8 cellular contexts compared by ENCODE assay signal in the genomic region with DNA sequence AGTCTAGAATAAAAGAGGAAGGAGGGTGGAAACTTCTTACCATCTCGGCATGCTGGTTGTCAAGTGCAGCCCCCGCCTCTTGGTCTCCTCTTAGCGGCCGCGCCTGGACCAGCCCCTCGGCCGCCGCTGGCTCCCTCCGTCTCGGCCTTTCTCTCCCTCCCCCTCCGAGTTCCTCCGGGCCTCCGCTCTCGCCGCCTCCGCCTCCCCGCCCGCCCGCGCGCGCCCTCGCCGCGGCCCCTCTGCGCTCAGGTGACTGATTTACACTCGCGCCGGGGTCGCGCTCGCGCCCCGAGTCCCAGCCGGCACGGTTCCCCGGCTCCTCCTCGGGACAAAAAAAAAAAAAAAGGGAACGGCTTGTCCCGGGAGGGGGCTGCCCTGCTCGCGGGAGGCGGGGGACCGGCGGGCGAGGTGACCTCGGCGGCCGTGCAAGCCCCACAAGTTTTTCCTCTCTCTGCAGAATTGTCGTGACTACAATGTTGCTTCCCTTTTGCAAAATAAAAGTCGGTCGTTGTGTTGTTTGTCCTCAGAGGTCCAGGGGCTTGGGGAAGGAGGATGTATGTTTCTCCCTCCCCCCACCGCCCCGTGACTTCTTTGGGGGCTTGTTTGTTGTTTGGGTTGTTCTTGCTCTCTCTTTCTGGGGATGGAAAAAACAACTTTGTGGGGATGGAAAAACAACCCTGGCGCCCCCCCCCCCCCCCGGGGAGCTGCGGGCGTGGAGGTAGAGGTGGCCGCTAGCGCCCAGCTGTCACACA. TPM values are rescaled to one million over a fixed set of nuclear protein-coding genes. Genes with fewer than 3 reads are reported as not detected.
DNase-seq lines count a peak whose midpoint lies in the region; ATAC-seq, FAIRE-seq and TF ChIP-seq lines count a peak whose summit lies in the region.

A gene with protein sequence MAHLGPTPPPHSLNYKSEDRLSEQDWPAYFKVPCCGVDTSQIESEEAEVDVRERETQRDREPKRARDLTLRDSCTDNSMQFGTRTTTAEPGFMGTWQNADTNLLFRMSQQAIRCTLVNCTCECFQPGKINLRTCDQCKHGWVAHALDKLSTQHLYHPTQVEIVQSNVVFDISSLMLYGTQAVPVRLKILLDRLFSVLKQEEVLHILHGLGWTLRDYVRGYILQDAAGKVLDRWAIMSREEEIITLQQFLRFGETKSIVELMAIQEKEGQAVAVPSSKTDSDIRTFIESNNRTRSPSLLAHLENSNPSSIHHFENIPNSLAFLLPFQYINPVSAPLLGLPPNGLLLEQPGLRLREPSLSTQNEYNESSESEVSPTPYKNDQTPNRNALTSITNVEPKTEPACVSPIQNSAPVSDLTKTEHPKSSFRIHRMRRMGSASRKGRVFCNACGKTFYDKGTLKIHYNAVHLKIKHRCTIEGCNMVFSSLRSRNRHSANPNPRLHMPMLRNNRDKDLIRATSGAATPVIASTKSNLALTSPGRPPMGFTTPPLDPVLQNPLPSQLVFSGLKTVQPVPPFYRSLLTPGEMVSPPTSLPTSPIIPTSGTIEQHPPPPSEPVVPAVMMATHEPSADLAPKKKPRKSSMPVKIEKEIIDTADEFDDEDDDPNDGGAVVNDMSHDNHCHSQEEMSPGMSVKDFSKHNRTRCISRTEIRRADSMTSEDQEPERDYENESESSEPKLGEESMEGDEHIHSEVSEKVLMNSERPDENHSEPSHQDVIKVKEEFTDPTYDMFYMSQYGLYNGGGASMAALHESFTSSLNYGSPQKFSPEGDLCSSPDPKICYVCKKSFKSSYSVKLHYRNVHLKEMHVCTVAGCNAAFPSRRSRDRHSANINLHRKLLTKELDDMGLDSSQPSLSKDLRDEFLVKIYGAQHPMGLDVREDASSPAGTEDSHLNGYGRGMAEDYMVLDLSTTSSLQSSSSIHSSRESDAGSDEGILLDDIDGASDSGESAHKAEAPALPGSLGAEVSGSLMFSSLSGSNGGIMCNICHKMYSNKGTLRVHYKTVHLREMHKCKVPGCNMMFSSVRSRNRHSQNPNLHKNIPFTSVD (minus strand): TSS at position 65 of the 752 bp plus-strand sequence. CDS start 22 bp downstream, at position 43.

- H3K27ac Mint-ChIP-seq in activated CD4-positive, alpha-beta T cell treated with anti-CD3 and anti-CD28 coated beads, Interleukin-2, amount 10 ng/mL, durations not matched to agents 24 days and 14 days, result no peak within 1 kb of the TSS

- H2AFZ ChIP-seq in endothelial cell of umbilical vein (ENCODE audit: low read depth, low read length), result peak within 1 kb of the TSS; percentile 99

- peaks cover 1% of the 10 kb centered on the region for H3K36me3 Mint-ChIP-seq in activated CD4-positive, alpha-beta T cell treated with anti-CD3 and anti-CD28 coated beads, Interleukin-2, amount 10 ng/mL, durations not matched to agents 24 days and 14 days (ENCODE audit: low read depth)

- no peak for DNase-seq in activated CD4-positive, alpha-beta T cell treated with anti-CD3 and anti-CD28 coated beads, Interleukin-2, amount 10 ng/mL, durations not matched to agents 24 days and 14 days
- DNase-seq in activated CD4-positive, alpha-beta T cell treated with anti-CD3 and anti-CD28 coated beads for 48 hours, result no peak
- peak; percentile 73 to 79 for DNase-seq in SJCRH30
- DNase-seq in endothelial cell of umbilical vein (ENCODE audit: low read depth, low spot score), result peak; percentile 48
- peak in 1 of 2 donors; percentile 91 for DNase-seq in upper lobe of left lung
- no peak for DNase-seq in NCI-H2107 treated with DMSO at 0.1 percent for 48 hours (lab: John Stamatoyannopoulos, UW; ENCODE audit: unreplicated experiment)

- H3K9me3 ChIP-seq in SJCRH30 (replicated peaks) (no peaks in the 10 kb centered on the region), endothelial cell of umbilical vein (replicated peaks; ENCODE audit: control insufficient read depth, insufficient read depth, low read length) (no peaks in the 10 kb centered on the region), mesodermal cell (ENCODE audit: control insufficient read depth, low read length) (no peaks in the 10 kb centered on the region), upper lobe of left lung (no peaks in the 10 kb centered on the region)

- WGBS in mesodermal cell (ENCODE audit: insufficient coverage in 2 of 2), 2 experiments, result 0% methylated on average over 10 to 11 of the region's 60 CpGs
- WGBS in upper lobe of left lung, 2 donors, result 1 to 3% methylated on average over 40 to 60 of the region's 60 CpGs

- TF ChIP-seq POLR2A in endothelial cell of umbilical vein (IDR thresholded peaks at IDR 0.05; ENCODE audit: low read depth, low read length), result no peak
- TF ChIP-seq POLR2A in upper lobe of left lung (IDR thresholded peaks at IDR 0.05), result peak in 1 of 4 donors; percentile 29

- H3K9ac ChIP-seq in endothelial cell of umbilical vein (replicated peaks; ENCODE audit: extremely low read depth, insufficient read depth, low read length), result peak within 1 kb of the TSS; percentile 79

- H3K4me2 ChIP-seq in endothelial cell of umbilical vein (ENCODE audit: insufficient read depth, low read length), result peak within 1 kb of the TSS; percentile 90

- CTCF ChIA-PET in endothelial cell of umbilical vein (lab: Charles Lee), result interaction anchor here (0.7 to 1.2 kb wide), 3 partner anchors 82 to 366 kb away, joined by 3 to 4 read pairs (median 3); no protein-coding TSS in a partner anchor

- no peaks in the 10 kb centered on the region for H3K79me2 ChIP-seq in endothelial cell of umbilical vein (ENCODE audit: control insufficient read depth, insufficient read depth, low read length)

- dilution Hi-C loops in endothelial cell of umbilical vein (cut with MboI; ENCODE audit: extremely low pct_ligation_motif_present, low sequenced_read_pairs), result no loop called here

- H3K27me3 ChIP-seq in SJCRH30, result no peaks in the 10 kb centered on the region
- H3K27me3 ChIP-seq in endothelial cell of umbilical vein (ENCODE audit: control insufficient read depth in 2 of 2, insufficient read depth in 2 of 2, low read length in 2 of 2), result peaks cover 2 to 3% of the 10 kb centered on the region in 2 experiments
- peaks cover 0 to 6% (median 0%) of the 10 kb centered on the region in 4 donors for H3K27me3 ChIP-seq in upper lobe of left lung

- TF ChIP-seq CTCF in endothelial cell of umbilical vein (IDR thresholded peaks at IDR 0.05; ENCODE audit: extremely low read depth in 1 of 2, insufficient read depth in 1 of 2, low read depth in 1 of 2, low read length in 2 of 2), result peak in 1 of 2 donors; percentile 16
- TF ChIP-seq CTCF in upper lobe of left lung (IDR thresholded peaks at IDR 0.05), result no peak

- no peaks in the 10 kb centered on the region for H3K9me1 ChIP-seq in endothelial cell of umbilical vein (replicated peaks; ENCODE audit: control insufficient read depth, extremely low read depth, insufficient read depth, low read length)

- BruUV-seq in endothelial cell of umbilical vein (replicated peaks; lab: Mats Ljungman, UMichigan), result no TSS peak

- POLR2A ChIA-PET in endothelial cell of umbilical vein (lab: Charles Lee), result no interaction called here

- peak within 1 kb of the TSS; percentile 95 for H3K27ac ChIP-seq in SJCRH30
- peak within 1 kb of the TSS; percentile 17 for H3K27ac ChIP-seq in endothelial cell of umbilical vein (ENCODE audit: insufficient read depth, low read depth, low read length)
- peak within 1 kb of the TSS; percentile 41 for H3K27ac ChIP-seq in mesodermal cell (ENCODE audit: low read depth, low read length, severe bottlenecking)
- H3K27ac ChIP-seq in upper lobe of left lung, result peak within 1 kb of the TSS; percentile 78 to 89 (median 85)

- H3K4me1 Mint-ChIP-seq in activated CD4-positive, alpha-beta T cell treated with anti-CD3 and anti-CD28 coated beads, Interleukin-2, amount 10 ng/mL, durations not matched to agents 24 days and 14 days, result peaks cover 2% of the 10 kb centered on the region

- ATAC-seq in upper lobe of left lung (ENCODE audit: low FRiP score in 2 of 2) (peak in 1 of 2 donors; percentile 72), HG03196 (IDR thresholded peaks at IDR 0.05; ENCODE audit: unreplicated experiment) (no peak)

- peak within 1 kb of the TSS; percentile 91 for H3K4me3 ChIP-seq in SJCRH30
- peak within 1 kb of the TSS; percentile 81 to 98 (median 88) for H3K4me3 ChIP-seq in endothelial cell of umbilical vein (replicated peaks in 1 of 3; ENCODE audit: insufficient read depth in 1 of 3, low read depth in 1 of 3, low read length in 3 of 3)
- H3K4me3 ChIP-seq in mesodermal cell (ENCODE audit: extremely low read depth, insufficient read depth, low read length, poor library complexity, severe bottlenecking), result peak within 1 kb of the TSS; percentile 74
- peak within 1 kb of the TSS; percentile 50 to 68 (median 53) for H3K4me3 ChIP-seq in upper lobe of left lung

- H4K20me1 ChIP-seq in endothelial cell of umbilical vein (replicated peaks; ENCODE audit: control insufficient read depth, extremely low read depth, insufficient read depth, low read length), result no peaks in the 10 kb centered on the region

- peaks cover 37% of the 10 kb centered on the region for H3K27me3 Mint-ChIP-seq in activated CD4-positive, alpha-beta T cell treated with anti-CD3 and anti-CD28 coated beads, Interleukin-2, amount 10 ng/mL, durations not matched to agents 24 days and 14 days

- peaks cover 14% of the 10 kb centered on the region for H3K4me1 ChIP-seq in SJCRH30
- peaks cover 14% of the 10 kb centered on the region for H3K4me1 ChIP-seq in endothelial cell of umbilical vein (ENCODE audit: control insufficient read depth, extremely low read depth, insufficient read depth, low read length)
- peaks cover 38% of the 10 kb centered on the region for H3K4me1 ChIP-seq in mesodermal cell (ENCODE audit: control insufficient read depth, insufficient read depth, low read length, poor library complexity, severe bottlenecking)
- H3K4me1 ChIP-seq in upper lobe of left lung, result peaks cover 7 to 25% (median 12%) of the 10 kb centered on the region in 4 donors

- no peaks in the 10 kb centered on the region for H3K36me3 ChIP-seq in SJCRH30
- no peaks in the 10 kb centered on the region for H3K36me3 ChIP-seq in endothelial cell of umbilical vein (ENCODE audit: control insufficient read depth in 2 of 2, extremely low read depth in 1 of 2, insufficient read depth in 2 of 2, low read length in 2 of 2)
- no peaks in the 10 kb centered on the region for H3K36me3 ChIP-seq in mesodermal cell (ENCODE audit: control insufficient read depth, insufficient read depth, low read length)
- H3K36me3 ChIP-seq in upper lobe of left lung, result no peaks in the 10 kb centered on the region

- no peaks in the 10 kb centered on the region for H3K9me3 Mint-ChIP-seq in activated CD4-positive, alpha-beta T cell treated with anti-CD3 and anti-CD28 coated beads, Interleukin-2, amount 10 ng/mL, durations not matched to agents 24 days and 14 days

- no peak for FAIRE-seq in endothelial cell of umbilical vein (lab: Jason Lieb, UNC)

- peak within 1 kb of the TSS; percentile 57 for H3K4me3 Mint-ChIP-seq in activated CD4-positive, alpha-beta T cell treated with anti-CD3 and anti-CD28 coated beads, Interleukin-2, amount 10 ng/mL, durations not matched to agents 24 days and 14 days

- intact Hi-C loops in activated CD4-positive, alpha-beta T cell treated with anti-CD3 and anti-CD28 coated beads, Interleukin-2, amount 10 ng/mL, durations not matched to agents 24 days and 14 days (cut with micrococcal nuclease), result no loop called here
- intact Hi-C loops in endothelial cell of umbilical vein (cut with micrococcal nuclease), result loop anchor here (1.0 to 10.0 kb wide), 4 partner anchors 144 to 678 kb away; no protein-coding TSS in a partner anchor

- TF ChIP-seq EP300 in upper lobe of left lung (IDR thresholded peaks at IDR 0.05), result no peak

RNA-seq across cellular contexts. Expression of the gene that starts here (rescaled TPM):
- total RNA-seq in activated CD4-positive, alpha-beta T cell treated with anti-CD3 and anti-CD28 coated beads, Interleukin-2, amount 10 ng/mL, durations not matched to agents 24 days and 14 days, result not detected in 2 replicates
- 13.1 and 16.1 TPM in 2 replicates for total RNA-seq in SJCRH30 (2014; rRNA removed; shearing (Covaris generic))
- total RNA-seq in endothelial cell of umbilical vein, result 33.1 and 34.3 TPM in 2 replicates
- polyA plus RNA-seq in endothelial cell of umbilical vein, result 10.4 and 12.1 TPM in 2 replicates
- 13.7 and 14.7 TPM in 2 replicates for polyA plus RNA-seq in endothelial cell of umbilical vein (2011; cell fraction: cytosol; rRNA removed)
- 33.1 and 38.0 TPM in 2 replicates for polyA plus RNA-seq in endothelial cell of umbilical vein (2011; cell fraction: nucleus; rRNA removed)
- polyA plus RNA-seq in endothelial cell of umbilical vein (2012), result 25.8 and 29.4 TPM in 2 replicates
- 52.1 and 56.4 TPM in 2 replicates for polyA minus RNA-seq in endothelial cell of umbilical vein
- polyA minus RNA-seq in endothelial cell of umbilical vein (2011; cell fraction: cytosol; rRNA and poly(A)+ RNA removed), result 1.2 TPM
- polyA minus RNA-seq in endothelial cell of umbilical vein (2011; cell fraction: nucleus; rRNA and poly(A)+ RNA removed), result 75.3 and 86.9 TPM in 2 replicates
- polyA plus RNA-seq in mesodermal cell (2013, experiment 1 of 2), result 8.2 TPM
- 12.6 TPM for polyA plus RNA-seq in mesodermal cell (2013, experiment 2 of 2)
- 10 to 100 TPM in 4 of 6 donors, 1 to 10 TPM in 2; 4.6 to 21.7 (median 10.7) TPM for total RNA-seq in upper lobe of left lung

Comparison
In these comparisons a context has a peak if more than half of its experiments do, and no peak if none do; other contexts are left out.
1. DNase-seq: peak in SJCRH30 (2 of 2) and endothelial cell of umbilical vein (single experiment); none in activated CD4-positive, alpha-beta T cell treated with anti-CD3 and anti-CD28 coated beads, Interleukin-2, amount 10 ng/mL, durations not matched to agents 24 days and 14 days (single experiment), activated CD4-positive, alpha-beta T cell treated with anti-CD3 and anti-CD28 coated beads for 48 hours (single experiment) and NCI-H2107 treated with DMSO at 0.1 percent for 48 hours (single experiment).
2. H3K27ac ChIP-seq: peak in every context shown above with its lines; median percentile 95 in SJCRH30; 85 in upper lobe of left lung; 41 in mesodermal cell; 17 in endothelial cell of umbilical vein.
3. Peak in every context shown above with its lines, with median percentiles within 50 percentile points of each other: H3K4me3 ChIP-seq.